In genomic region chr19:11528551-11529341, GRCh38 we compare ENCODE assay signal across 8 cellular contexts. TPM values are rescaled to one million over a fixed set of nuclear protein-coding genes. Genes with fewer than 3 reads are reported as not detected.
DNase-seq lines count a peak whose midpoint lies in the region; TF ChIP-seq lines count a peak whose summit lies in the region.

Gene ECSIT (minus strand): TSS chr19:11529134. CDS start chr19:11519170, 9,964 bp downstream.

- H3K36me3 ChIP-seq in neuron (ENCODE audit: insufficient read depth, low read length) (no peaks in the 10 kb centered on the region), subcutaneous abdominal adipose tissue (ENCODE audit: control insufficient read depth in 5 of 5, insufficient read depth in 5 of 5, low read length in 5 of 5) (peaks cover 0 to 3% (median 0%) of the 10 kb centered on the region in 5 donors)

- H3K9ac ChIP-seq in subcutaneous abdominal adipose tissue (ENCODE audit: low read length in 5 of 5): peak within 1 kb of the TSS in 4 of 5 donors; percentile 63 to 87 (median 77)

- H3K4me1 ChIP-seq in neuron (ENCODE audit: insufficient read depth, low read length) (peaks cover 5% of the 10 kb centered on the region), subcutaneous abdominal adipose tissue (ENCODE audit: control insufficient read depth in 5 of 5, insufficient read depth in 5 of 5, low read length in 5 of 5) (peaks cover 0 to 17% (median 16%) of the 10 kb centered on the region in 5 donors)

- H2AFZ ChIP-seq in neuron (ENCODE audit: low read depth, low read length): peak within 1 kb of the TSS; percentile 90

- peak; percentile 94 for DNase-seq in GDM1 (lab: John Stamatoyannopoulos, UW)
- peak; percentile 94 for DNase-seq in HEK293T (ENCODE audit: extremely low spot score)
- peak; percentile 100 for DNase-seq in MV-4-11 (lab: John Stamatoyannopoulos, UW)
- DNase-seq in SK-MEL-5 (ENCODE audit: low read depth, low spot score): peak; percentile 97
- DNase-seq in activated naive CD4-positive, alpha-beta T cell treated with Interleukin-2 at 50 U/mL for 16 hours: peak; percentile 95
- peak; percentile 98 for DNase-seq in foreskin melanocyte

- CTCF ChIA-PET in HEK293T (lab: Yijun Ruan, JAX): interaction anchor here (0.6 to 0.8 kb wide), 2 partner anchors 23 to 993 kb away, joined by 3 to 6 read pairs; no protein-coding TSS in a partner anchor

- H3K27ac ChIP-seq in subcutaneous abdominal adipose tissue (ENCODE audit: low read depth, low read length): peak within 1 kb of the TSS; percentile 96

- POLR2A ChIA-PET in HEK293T (lab: Yijun Ruan, JAX): interaction anchor here (0.6 to 1.8 kb wide), 7 partner anchors 10 to 154 kb away, joined by 3 to 13 read pairs (median 4); partner anchors contain the start of genes ELOF1 and ZNF653

- peak within 1 kb of the TSS; percentile 92 for H3K4me3 ChIP-seq in neuron (ENCODE audit: low read length)
- H3K4me3 ChIP-seq in subcutaneous abdominal adipose tissue (ENCODE audit: low read depth in 1 of 5, low read length in 5 of 5): peak within 1 kb of the TSS; percentile 77 to 92 (median 86)

- H3K9me3 ChIP-seq in neuron (ENCODE audit: low read length): no peaks in the 10 kb centered on the region
- no peaks in the 10 kb centered on the region for H3K9me3 ChIP-seq in subcutaneous abdominal adipose tissue (ENCODE audit: control insufficient read depth in 5 of 5, low read length in 5 of 5)

- in situ Hi-C loops in SK-MEL-5 (cut with HindIII; ENCODE audit: low pct_unique_long_range_greater_than_20kb, low sequenced_read_pairs): no loop called here

- H3K27me3 ChIP-seq in neuron (ENCODE audit: insufficient read depth, low read length) (no peaks in the 10 kb centered on the region), subcutaneous abdominal adipose tissue (ENCODE audit: control insufficient read depth in 5 of 5, insufficient read depth in 4 of 5, low read length in 5 of 5) (no peaks in the 10 kb centered on the region)

TF ChIP-seq in HEK293T, 16 proteins besides CTCF, POLR2A, EP300 and RAD21:
- TF ChIP-seq ELF4 (IDR thresholded peaks at IDR 0.05) (no peak), HDGF (IDR thresholded peaks at IDR 0.05; ENCODE audit: borderline replicate concordance) (no peak), BHLHE40 (IDR thresholded peaks at IDR 0.05; ENCODE audit: borderline replicate concordance) (no peak), SP1 (IDR thresholded peaks at IDR 0.05) (no peak), LEF1 (IDR thresholded peaks at IDR 0.05; ENCODE audit: borderline replicate concordance) (no peak), NFRKB (IDR thresholded peaks at IDR 0.05) (peak; percentile 47; the same call in 1 of the 2 replicates), L3MBTL2 (conservative IDR thresholded peaks at IDR 0.05) (no peak), FOXK2 (IDR thresholded peaks at IDR 0.05) (peak; percentile 63; the same call in 1 of the 2 replicates), FOXM1 (IDR thresholded peaks at IDR 0.05; ENCODE audit: borderline replicate concordance) (no peak)
TF ChIP-seq in HEK293T: peak in this region for 2.

RNA-seq across cellular contexts. Expression of gene ECSIT, which starts in this region (rescaled TPM):
- total RNA-seq in SK-MEL-5 (2014; rRNA removed; shearing (Covaris generic)): 47.8 and 56.9 TPM in 2 replicates
- 46.0 and 46.5 TPM in 2 replicates for polyA plus RNA-seq in SK-MEL-5 (2015; cell fraction: cytosol; rRNA removed)
- polyA plus RNA-seq in SK-MEL-5 (2015; cell fraction: nucleus; rRNA removed): 45.5 and 60.2 TPM in 2 replicates

Comparison
In these comparisons a context has a peak if more than half of its experiments do, and no peak if none do; other contexts are left out.
1. Peak in every context shown above with its lines: DNase-seq, H3K4me3 ChIP-seq and H3K27ac ChIP-seq.